Comparison of ENCODE assay signal across 19 cellular contexts in the genomic region with DNA sequence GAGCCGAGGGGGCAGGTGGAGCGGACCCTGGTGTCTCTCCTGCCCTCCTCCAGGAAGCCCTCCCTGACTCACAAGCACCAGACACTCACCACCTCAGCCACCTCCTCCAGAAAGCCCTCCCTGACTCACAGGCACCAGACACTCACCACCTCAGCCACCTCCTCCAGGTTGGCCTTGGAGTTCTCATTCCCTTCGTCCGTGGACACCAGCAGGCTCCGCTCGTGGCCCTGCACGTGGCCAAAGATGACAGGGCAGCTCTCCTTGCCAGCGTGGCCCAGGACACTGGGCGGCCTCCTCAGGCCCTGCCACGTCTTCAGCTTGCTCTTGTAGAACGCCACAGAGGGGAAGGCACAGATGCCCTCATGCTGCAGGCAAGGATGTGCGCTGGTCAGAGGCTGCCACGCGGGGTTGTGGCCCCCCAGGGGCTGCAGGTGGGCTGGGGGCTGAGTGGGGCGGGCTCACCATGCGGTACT. TPM values are rescaled to one million over a fixed set of nuclear protein-coding genes. Genes with fewer than 3 reads are reported as not detected.
A peak's percentile ranks its signal among the peaks of the same experiment; 100 is the strongest.
DNase-seq lines count a peak whose midpoint lies in the region; ATAC-seq and FAIRE-seq lines count a peak whose summit lies in the region.
"Had no signal": no experiment of that assay in that cellular context is flagged by ENCODE, and none has a peak within 500 bp of the region (broad histone marks: within the 10 kb centered on the region; RNA-seq: fewer than 3 reads in every experiment).

No MANE protein-coding gene starts in this region.

- peaks cover 0 to 5% of the 10 kb centered on the region in 2 donors for H3K36me3 Mint-ChIP-seq in activated naive CD4-positive, alpha-beta T cell treated with anti-CD3 and anti-CD28 coated beads, Interleukin-2, amount 50 U/mL, for 72 hours
- peaks cover 34% of the 10 kb centered on the region for H3K36me3 Mint-ChIP-seq in activated CD8-positive, alpha-beta T cell treated with anti-CD3 and anti-CD28 coated beads, Interleukin-2, amount 10 ng/mL, durations not matched to agents 7 days and 5 days (ENCODE audit: low read depth)

- H3K27me3 Mint-ChIP-seq in activated CD8-positive, alpha-beta T cell treated with anti-CD3 and anti-CD28 coated beads, Interleukin-2, amount 10 ng/mL, durations not matched to agents 7 days and 5 days (ENCODE audit: low read depth): no peaks in the 10 kb centered on the region

- no peak overlapping the region for H3K27ac Mint-ChIP-seq in activated naive CD4-positive, alpha-beta T cell treated with anti-CD3 and anti-CD28 coated beads, Interleukin-2, amount 50 U/mL, for 72 hours
- peak overlapping the region; percentile 60 for H3K27ac Mint-ChIP-seq in activated CD8-positive, alpha-beta T cell treated with anti-CD3 and anti-CD28 coated beads, Interleukin-2, amount 10 ng/mL, durations not matched to agents 7 days and 5 days

- DNase-seq in activated naive CD4-positive, alpha-beta T cell treated with anti-CD3 and anti-CD28 coated beads, Interleukin-2, amount 50 U/mL, for 72 hours (ENCODE audit: low spot score in 2 of 2): no peak
- DNase-seq in activated naive CD4-positive, alpha-beta T cell (lab: John Stamatoyannopoulos, UW): no peak
- DNase-seq in activated CD8-positive, alpha-beta T cell treated with anti-CD3 and anti-CD28 coated beads, Interleukin-2, amount 10 ng/mL, durations not matched to agents 7 days and 5 days: no peak
- DNase-seq in urothelium cell line (ENCODE audit: low spot score): no peak
- no peak for DNase-seq in kidney tubule cell (ENCODE audit: low spot score)
- DNase-seq in HuH-7 (ENCODE audit: low spot score): no peak
- DNase-seq: DMS79; HCEC 1CT; NCI-H146; NCI-H2081 treated with DMSO at 0.1 percent for 48 hours; NCI-H226; NCI-H69; NK-92 treated with Interleukin-12 subunit alpha and Interleukin-12 subunit beta, amount 100 ng/mL, for 24 hours had no signal

- CTCF ChIA-PET in activated CD8-positive, alpha-beta T cell treated with anti-CD3 and anti-CD28 coated beads, Interleukin-2, amount 10 ng/mL, durations not matched to agents 7 days and 5 days (lab: Charles Lee): no interaction called here

- peak; percentile 33 to 60 for ATAC-seq in activated naive CD4-positive, alpha-beta T cell treated with anti-CD3 and anti-CD28 coated beads, Interleukin-2, amount 50 U/mL, for 72 hours
- no peak for ATAC-seq in activated CD8-positive, alpha-beta T cell treated with anti-CD3 and anti-CD28 coated beads, Interleukin-2, amount 10 ng/mL, durations not matched to agents 7 days and 5 days

- POLR2A ChIA-PET in activated CD8-positive, alpha-beta T cell treated with anti-CD3 and anti-CD28 coated beads, Interleukin-2, amount 10 ng/mL, durations not matched to agents 7 days and 5 days (lab: Charles Lee): no interaction called here

- no peaks in the 10 kb centered on the region for H3K9me3 Mint-ChIP-seq in activated naive CD4-positive, alpha-beta T cell treated with anti-CD3 and anti-CD28 coated beads, Interleukin-2, amount 50 U/mL, for 72 hours
- H3K9me3 Mint-ChIP-seq in activated CD8-positive, alpha-beta T cell treated with anti-CD3 and anti-CD28 coated beads, Interleukin-2, amount 10 ng/mL, durations not matched to agents 7 days and 5 days (ENCODE audit: insufficient read depth): no peaks in the 10 kb centered on the region

- no peak overlapping the region for H3K4me3 Mint-ChIP-seq in activated CD8-positive, alpha-beta T cell treated with anti-CD3 and anti-CD28 coated beads, Interleukin-2, amount 10 ng/mL, durations not matched to agents 7 days and 5 days

- H3K4me1 Mint-ChIP-seq in activated CD8-positive, alpha-beta T cell treated with anti-CD3 and anti-CD28 coated beads, Interleukin-2, amount 10 ng/mL, durations not matched to agents 7 days and 5 days (ENCODE audit: low read depth): peaks cover 3% of the 10 kb centered on the region
- H3K4me1 Mint-ChIP-seq: CD14-positive monocyte had no signal

- peak; percentile 77 for FAIRE-seq in urothelium cell line (lab: Jason Lieb, UNC)
- FAIRE-seq: GM12892, GM19239 had no signal

RNA-seq across cellular contexts. Expression of gene FNDC11, which starts 6.4 kb away (rescaled TPM):
- under 1 TPM in 1 of 2 donors, not detected in 1; 0.10 TPM for total RNA-seq in activated naive CD4-positive, alpha-beta T cell treated with anti-CD3 and anti-CD28 coated beads, Interleukin-2, amount 50 U/mL, for 72 hours
- total RNA-seq in activated CD8-positive, alpha-beta T cell treated with anti-CD3 and anti-CD28 coated beads, Interleukin-2, amount 10 ng/mL, durations not matched to agents 7 days and 5 days: under 1 TPM; 0.26 to 0.29 TPM
- total RNA-seq: SK-MEL-5 had no signal

RNA-seq across cellular contexts. Expression of gene SRMS, which starts 12.8 kb away (rescaled TPM):
- not detected for total RNA-seq in activated naive CD4-positive, alpha-beta T cell treated with anti-CD3 and anti-CD28 coated beads, Interleukin-2, amount 50 U/mL, for 72 hours
- total RNA-seq in activated CD8-positive, alpha-beta T cell treated with anti-CD3 and anti-CD28 coated beads, Interleukin-2, amount 10 ng/mL, durations not matched to agents 7 days and 5 days: not detected
- total RNA-seq: A172, G401, SK-MEL-5 had no signal

RNA-seq across cellular contexts. Expression of gene HELZ2, which starts 13.7 kb away (rescaled TPM):
- total RNA-seq in activated naive CD4-positive, alpha-beta T cell treated with anti-CD3 and anti-CD28 coated beads, Interleukin-2, amount 50 U/mL, for 72 hours: 10 to 100 TPM in 1 of 2 donors, 1 to 10 TPM in 1; 3.1 to 28.8 TPM
- total RNA-seq in activated CD8-positive, alpha-beta T cell treated with anti-CD3 and anti-CD28 coated beads, Interleukin-2, amount 10 ng/mL, durations not matched to agents 7 days and 5 days: 100 to 1,000 TPM in 1 of 2 experiments, 10 to 100 TPM in 1; 99.1 to 102 TPM

RNA-seq across cellular contexts. Expression of gene PTK6, which starts 23.2 kb away (rescaled TPM):
- under 1 TPM; 0.54 to 0.57 TPM for total RNA-seq in activated naive CD4-positive, alpha-beta T cell treated with anti-CD3 and anti-CD28 coated beads, Interleukin-2, amount 50 U/mL, for 72 hours
- total RNA-seq in activated CD8-positive, alpha-beta T cell treated with anti-CD3 and anti-CD28 coated beads, Interleukin-2, amount 10 ng/mL, durations not matched to agents 7 days and 5 days: under 1 TPM in 1 of 2 experiments, not detected in 1; 0.34 TPM
- total RNA-seq: SK-MEL-5 had no signal

RNA-seq across cellular contexts. Expression of gene PPDPF, which starts 39.8 kb away (rescaled TPM):
- total RNA-seq in activated naive CD4-positive, alpha-beta T cell treated with anti-CD3 and anti-CD28 coated beads, Interleukin-2, amount 50 U/mL, for 72 hours: 100 to 1,000 TPM in 1 of 2 donors, 10 to 100 TPM in 1; 60.7 to 117 TPM
- 100 to 1,000 TPM; 292 to 296 TPM for total RNA-seq in activated CD8-positive, alpha-beta T cell treated with anti-CD3 and anti-CD28 coated beads, Interleukin-2, amount 10 ng/mL, durations not matched to agents 7 days and 5 days
